ENCODE assay signal across 1 cellular context in genomic region chr15:92881838-92882696, GRCh38.
TF ChIP-seq lines count a peak whose summit lies in the region.

No MANE protein-coding gene starts in this region.

TF ChIP-seq in HepG2, 621 proteins besides CTCF, POLR2A, EP300 and RAD21 (continued from another document and continues in another):
- TF ChIP-seq, protein P1, sequence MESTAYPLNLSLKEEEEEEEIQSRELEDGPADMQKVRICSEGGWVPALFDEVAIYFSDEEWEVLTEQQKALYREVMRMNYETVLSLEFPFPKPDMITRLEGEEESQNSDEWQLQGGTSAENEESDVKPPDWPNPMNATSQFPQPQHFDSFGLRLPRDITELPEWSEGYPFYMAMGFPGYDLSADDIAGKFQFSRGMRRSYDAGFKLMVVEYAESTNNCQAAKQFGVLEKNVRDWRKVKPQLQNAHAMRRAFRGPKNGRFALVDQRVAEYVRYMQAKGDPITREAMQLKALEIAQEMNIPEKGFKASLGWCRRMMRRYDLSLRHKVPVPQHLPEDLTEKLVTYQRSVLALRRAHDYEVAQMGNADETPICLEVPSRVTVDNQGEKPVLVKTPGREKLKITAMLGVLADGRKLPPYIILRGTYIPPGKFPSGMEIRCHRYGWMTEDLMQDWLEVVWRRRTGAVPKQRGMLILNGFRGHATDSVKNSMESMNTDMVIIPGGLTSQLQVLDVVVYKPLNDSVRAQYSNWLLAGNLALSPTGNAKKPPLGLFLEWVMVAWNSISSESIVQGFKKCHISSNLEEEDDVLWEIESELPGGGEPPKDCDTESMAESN (CRISPR knock-in tag; conservative IDR thresholded peaks at IDR 0.05) = peak; percentile 56; the same call in 1 of the 2 replicates
- no peak for TF ChIP-seq ZNF124 (CRISPR knock-in tag; IDR thresholded peaks at IDR 0.05)
- TF ChIP-seq, protein P2, sequence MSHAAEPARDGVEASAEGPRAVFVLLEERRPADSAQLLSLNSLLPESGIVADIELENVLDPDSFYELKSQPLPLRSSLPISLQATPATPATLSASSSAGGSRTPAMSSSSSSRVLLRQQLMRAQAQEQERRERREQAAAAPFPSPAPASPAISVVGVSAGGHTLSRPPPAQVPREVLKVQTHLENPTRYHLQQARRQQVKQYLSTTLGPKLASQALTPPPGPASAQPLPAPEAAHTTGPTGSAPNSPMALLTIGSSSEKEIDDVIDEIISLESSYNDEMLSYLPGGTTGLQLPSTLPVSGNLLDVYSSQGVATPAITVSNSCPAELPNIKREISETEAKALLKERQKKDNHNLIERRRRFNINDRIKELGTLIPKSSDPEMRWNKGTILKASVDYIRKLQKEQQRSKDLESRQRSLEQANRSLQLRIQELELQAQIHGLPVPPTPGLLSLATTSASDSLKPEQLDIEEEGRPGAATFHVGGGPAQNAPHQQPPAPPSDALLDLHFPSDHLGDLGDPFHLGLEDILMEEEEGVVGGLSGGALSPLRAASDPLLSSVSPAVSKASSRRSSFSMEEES (CRISPR knock-in tag; IDR thresholded peaks at IDR 0.05) = peak; percentile 24
- TF ChIP-seq KDM6A (CRISPR knock-in tag; IDR thresholded peaks at IDR 0.05; ENCODE audit: low read depth) = no peak
- TF ChIP-seq, protein P3, sequence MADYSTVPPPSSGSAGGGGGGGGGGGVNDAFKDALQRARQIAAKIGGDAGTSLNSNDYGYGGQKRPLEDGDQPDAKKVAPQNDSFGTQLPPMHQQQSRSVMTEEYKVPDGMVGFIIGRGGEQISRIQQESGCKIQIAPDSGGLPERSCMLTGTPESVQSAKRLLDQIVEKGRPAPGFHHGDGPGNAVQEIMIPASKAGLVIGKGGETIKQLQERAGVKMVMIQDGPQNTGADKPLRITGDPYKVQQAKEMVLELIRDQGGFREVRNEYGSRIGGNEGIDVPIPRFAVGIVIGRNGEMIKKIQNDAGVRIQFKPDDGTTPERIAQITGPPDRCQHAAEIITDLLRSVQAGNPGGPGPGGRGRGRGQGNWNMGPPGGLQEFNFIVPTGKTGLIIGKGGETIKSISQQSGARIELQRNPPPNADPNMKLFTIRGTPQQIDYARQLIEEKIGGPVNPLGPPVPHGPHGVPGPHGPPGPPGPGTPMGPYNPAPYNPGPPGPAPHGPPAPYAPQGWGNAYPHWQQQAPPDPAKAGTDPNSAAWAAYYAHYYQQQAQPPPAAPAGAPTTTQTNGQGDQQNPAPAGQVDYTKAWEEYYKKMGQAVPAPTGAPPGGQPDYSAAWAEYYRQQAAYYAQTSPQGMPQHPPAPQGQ (CRISPR knock-in tag; IDR thresholded peaks at IDR 0.05; ENCODE audit: borderline replicate concordance) = 0 out of 2 replicates have a peak, but pooled peaks have one; percentile 56
- no peak for TF ChIP-seq ZNF160 (CRISPR knock-in tag; IDR thresholded peaks at IDR 0.05)
- peak; percentile 71; the same call in 1 of the 2 replicates for TF ChIP-seq ZMYM4 (CRISPR knock-in tag; IDR thresholded peaks at IDR 0.05)
- no peak for TF ChIP-seq SP1 (IDR thresholded peaks at IDR 0.05)
- TF ChIP-seq SP1 (CRISPR knock-in tag; IDR thresholded peaks at IDR 0.05) = peak; percentile 80
- TF ChIP-seq ASH2L (IDR thresholded peaks at IDR 0.05; ENCODE audit: insufficient read length, low read depth, low read length) = peak; percentile 45
- 0 out of 2 replicates have a peak, but pooled peaks have one; percentile 41 for TF ChIP-seq ZNF430 (CRISPR knock-in tag; IDR thresholded peaks at IDR 0.05)
- no peak for TF ChIP-seq HES4 (CRISPR knock-in tag; IDR thresholded peaks at IDR 0.05; ENCODE audit: borderline replicate concordance)
- TF ChIP-seq MBD4 (IDR thresholded peaks at IDR 0.05; ENCODE audit: borderline replicate concordance, low read length) = no peak
- TF ChIP-seq ZNF558 (CRISPR knock-in tag; IDR thresholded peaks at IDR 0.05; ENCODE audit: borderline replicate concordance) = peak; percentile 59; the same call in 1 of the 2 replicates
- TF ChIP-seq RARA (CRISPR knock-in tag; IDR thresholded peaks at IDR 0.05) = no peak; the same call in 1 of the 2 replicates
- no peak for TF ChIP-seq SIX4 (CRISPR knock-in tag; IDR thresholded peaks at IDR 0.05)
- no peak for TF ChIP-seq ZNF703 (CRISPR knock-in tag; IDR thresholded peaks at IDR 0.05; ENCODE audit: borderline replicate concordance)
- TF ChIP-seq, protein P4, sequence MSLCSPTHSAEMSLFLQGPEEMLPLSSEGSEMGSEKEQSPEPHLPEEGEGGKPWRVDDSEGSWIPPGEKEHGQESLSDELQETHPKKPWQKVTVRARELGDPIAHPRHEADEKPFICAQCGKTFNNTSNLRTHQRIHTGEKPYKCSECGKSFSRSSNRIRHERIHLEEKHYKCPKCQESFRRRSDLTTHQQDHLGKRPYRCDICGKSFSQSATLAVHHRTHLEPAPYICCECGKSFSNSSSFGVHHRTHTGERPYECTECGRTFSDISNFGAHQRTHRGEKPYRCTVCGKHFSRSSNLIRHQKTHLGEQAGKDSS (CRISPR knock-in tag; IDR thresholded peaks at IDR 0.05; ENCODE audit: borderline replicate concordance, low read depth) = 0 out of 2 replicates have a peak, but pooled peaks have one; percentile 21
- peak; percentile 25; the same call in 1 of the 2 replicates for TF ChIP-seq SP5 (CRISPR knock-in tag; IDR thresholded peaks at IDR 0.05; ENCODE audit: borderline replicate concordance, low read depth)
- no peak for TF ChIP-seq ZNF674 (CRISPR knock-in tag; IDR thresholded peaks at IDR 0.05; ENCODE audit: low read depth)
- 0 out of 2 replicates have a peak, but pooled peaks have one; percentile 7 for TF ChIP-seq SOX5 (CRISPR knock-in tag; IDR thresholded peaks at IDR 0.05; ENCODE audit: borderline replicate concordance)
- 0 out of 2 replicates have a peak, but pooled peaks have one; percentile 27 for TF ChIP-seq THRA (CRISPR knock-in tag; IDR thresholded peaks at IDR 0.05; ENCODE audit: borderline replicate concordance)
- no peak for TF ChIP-seq ZNF772 (CRISPR knock-in tag; IDR thresholded peaks at IDR 0.05)
- TF ChIP-seq PHF8 (CRISPR knock-in tag; IDR thresholded peaks at IDR 0.05) = peak; percentile 79
- peak; percentile 24; the same call in 1 of the 2 replicates for TF ChIP-seq HNF4G (IDR thresholded peaks at IDR 0.05; ENCODE audit: borderline replicate concordance, low read depth, low read length)
- no peak for TF ChIP-seq HNF4G (CRISPR knock-in tag; IDR thresholded peaks at IDR 0.05; ENCODE audit: borderline replicate concordance, low read depth)
- TF ChIP-seq ZNF660 (CRISPR knock-in tag; IDR thresholded peaks at IDR 0.05; ENCODE audit: borderline replicate concordance, low read depth) = no peak
- no peak for TF ChIP-seq ARNT2 (CRISPR knock-in tag; IDR thresholded peaks at IDR 0.05; ENCODE audit: low read depth)
- no peak for TF ChIP-seq ZFP1 (CRISPR knock-in tag; IDR thresholded peaks at IDR 0.05)
- TF ChIP-seq MEIS2 (CRISPR knock-in tag; IDR thresholded peaks at IDR 0.05) = 0 out of 2 replicates have a peak, but pooled peaks have one; percentile 29
- TF ChIP-seq, protein P5, sequence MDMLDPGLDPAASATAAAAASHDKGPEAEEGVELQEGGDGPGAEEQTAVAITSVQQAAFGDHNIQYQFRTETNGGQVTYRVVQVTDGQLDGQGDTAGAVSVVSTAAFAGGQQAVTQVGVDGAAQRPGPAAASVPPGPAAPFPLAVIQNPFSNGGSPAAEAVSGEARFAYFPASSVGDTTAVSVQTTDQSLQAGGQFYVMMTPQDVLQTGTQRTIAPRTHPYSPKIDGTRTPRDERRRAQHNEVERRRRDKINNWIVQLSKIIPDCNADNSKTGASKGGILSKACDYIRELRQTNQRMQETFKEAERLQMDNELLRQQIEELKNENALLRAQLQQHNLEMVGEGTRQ (IDR thresholded peaks at IDR 0.05; ENCODE audit: low read depth, low read length) = no peak
- TF ChIP-seq, protein P5 (CRISPR knock-in tag; IDR thresholded peaks at IDR 0.05; ENCODE audit: borderline replicate concordance) = no peak
- TF ChIP-seq MLLT10 (CRISPR knock-in tag; IDR thresholded peaks at IDR 0.05) = no peak
- TF ChIP-seq RERE (CRISPR knock-in tag; IDR thresholded peaks at IDR 0.05; ENCODE audit: low read depth) = no peak; the same call in 1 of the 2 replicates
- TF ChIP-seq, protein P6, sequence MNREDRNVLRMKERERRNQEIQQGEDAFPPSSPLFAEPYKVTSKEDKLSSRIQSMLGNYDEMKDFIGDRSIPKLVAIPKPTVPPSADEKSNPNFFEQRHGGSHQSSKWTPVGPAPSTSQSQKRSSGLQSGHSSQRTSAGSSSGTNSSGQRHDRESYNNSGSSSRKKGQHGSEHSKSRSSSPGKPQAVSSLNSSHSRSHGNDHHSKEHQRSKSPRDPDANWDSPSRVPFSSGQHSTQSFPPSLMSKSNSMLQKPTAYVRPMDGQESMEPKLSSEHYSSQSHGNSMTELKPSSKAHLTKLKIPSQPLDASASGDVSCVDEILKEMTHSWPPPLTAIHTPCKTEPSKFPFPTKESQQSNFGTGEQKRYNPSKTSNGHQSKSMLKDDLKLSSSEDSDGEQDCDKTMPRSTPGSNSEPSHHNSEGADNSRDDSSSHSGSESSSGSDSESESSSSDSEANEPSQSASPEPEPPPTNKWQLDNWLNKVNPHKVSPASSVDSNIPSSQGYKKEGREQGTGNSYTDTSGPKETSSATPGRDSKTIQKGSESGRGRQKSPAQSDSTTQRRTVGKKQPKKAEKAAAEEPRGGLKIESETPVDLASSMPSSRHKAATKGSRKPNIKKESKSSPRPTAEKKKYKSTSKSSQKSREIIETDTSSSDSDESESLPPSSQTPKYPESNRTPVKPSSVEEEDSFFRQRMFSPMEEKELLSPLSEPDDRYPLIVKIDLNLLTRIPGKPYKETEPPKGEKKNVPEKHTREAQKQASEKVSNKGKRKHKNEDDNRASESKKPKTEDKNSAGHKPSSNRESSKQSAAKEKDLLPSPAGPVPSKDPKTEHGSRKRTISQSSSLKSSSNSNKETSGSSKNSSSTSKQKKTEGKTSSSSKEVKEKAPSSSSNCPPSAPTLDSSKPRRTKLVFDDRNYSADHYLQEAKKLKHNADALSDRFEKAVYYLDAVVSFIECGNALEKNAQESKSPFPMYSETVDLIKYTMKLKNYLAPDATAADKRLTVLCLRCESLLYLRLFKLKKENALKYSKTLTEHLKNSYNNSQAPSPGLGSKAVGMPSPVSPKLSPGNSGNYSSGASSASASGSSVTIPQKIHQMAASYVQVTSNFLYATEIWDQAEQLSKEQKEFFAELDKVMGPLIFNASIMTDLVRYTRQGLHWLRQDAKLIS (CRISPR knock-in tag; IDR thresholded peaks at IDR 0.05) = peak; percentile 14; the same call in 1 of the 2 replicates
- no peak for TF ChIP-seq FLYWCH1 (CRISPR knock-in tag; IDR thresholded peaks at IDR 0.05)
- TF ChIP-seq LCORL (IDR thresholded peaks at IDR 0.05) = no peak
- TF ChIP-seq LCORL (CRISPR knock-in tag; IDR thresholded peaks at IDR 0.05) = peak; percentile 62
- TF ChIP-seq ZFX (CRISPR knock-in tag; IDR thresholded peaks at IDR 0.05; ENCODE audit: low read depth) = peak; percentile 93
- TF ChIP-seq CBX5 (CRISPR knock-in tag; IDR thresholded peaks at IDR 0.05; ENCODE audit: borderline replicate concordance) = 0 out of 2 replicates have a peak, but pooled peaks have one; percentile 35
- TF ChIP-seq ZNF337 (CRISPR knock-in tag; IDR thresholded peaks at IDR 0.05; ENCODE audit: borderline replicate concordance, low read depth) = 0 out of 2 replicates have a peak, but pooled peaks have one; percentile 75
- peak; percentile 82; the same call in 1 of the 2 replicates for TF ChIP-seq GATA4 (IDR thresholded peaks at IDR 0.05; ENCODE audit: borderline replicate concordance, low read depth)
- TF ChIP-seq AHR (CRISPR knock-in tag; IDR thresholded peaks at IDR 0.05) = no peak
- no peak for TF ChIP-seq PCBP1 (IDR thresholded peaks at IDR 0.05; ENCODE audit: borderline replicate concordance, low read depth, low read length)
- TF ChIP-seq ZNF292 (CRISPR knock-in tag; IDR thresholded peaks at IDR 0.05; ENCODE audit: borderline replicate concordance, low read depth) = no peak
- no peak for TF ChIP-seq ATF1 (CRISPR knock-in tag; IDR thresholded peaks at IDR 0.05)
